In genomic region chr7:152617056-152617455, GRCh38 we compare ENCODE assay signal across 15 cellular contexts.
"Had no signal": no experiment of that assay in that cellular context is flagged by ENCODE, and none has a peak within 500 bp of the region (broad histone marks: within the 10 kb centered on the region; RNA-seq: fewer than 3 reads in every experiment).

No MANE protein-coding gene starts in this region.

- DNase-seq: activated CD4-positive, alpha-beta T cell treated with anti-CD3 and anti-CD28 coated beads for 48 hours; activated CD8-positive, alpha-beta memory T cell treated with anti-CD3 and anti-CD28 coated beads, Interleukin-2, amount 50 U/mL, for 48 hours; activated CD8-positive, alpha-beta T cell treated with anti-CD3 and anti-CD28 coated beads, Interleukin-2, amount 10 ng/mL, durations not matched to agents 7 days and 5 days; activated naive CD4-positive, alpha-beta T cell treated with anti-CD3 and anti-CD28 coated beads for 36 hours; cerebellar nuclear complex; endodermal cell; immature natural killer cell; left colon; mammary epithelial cell; nucleus accumbens; right cardiac atrium; T-helper 1 cell had no signal

- ATAC-seq: activated CD8-positive, alpha-beta T cell treated with anti-CD3 and anti-CD28 coated beads, Interleukin-2, amount 10 ng/mL, durations not matched to agents 7 days and 5 days; left colon; natural killer cell treated with Interleukin-12 subunit alpha and Interleukin-12 subunit beta and Interleukin-15 and Interleukin-18, amount 100 ng/mL, for 72 hours; right cardiac atrium; stimulated activated memory B cell treated with anti-CD40 and anti-IgM and Interleukin-4, amounts not matched to agents 10 μg/mL and 1 μg/mL and 100 μg/mL, for 72 hours; WTC11 had no signal
